18 cellular contexts compared by ENCODE assay signal in genomic region chr22:19473578-19473977, GRCh38. TPM values are rescaled to one million over a fixed set of nuclear protein-coding genes. Genes with fewer than 3 reads are reported as not detected.
A peak's percentile ranks its signal among the peaks of the same experiment; 100 is the strongest.
DNase-seq lines count a peak whose midpoint lies in the region; ATAC-seq, FAIRE-seq and TF ChIP-seq lines count a peak whose summit lies in the region.
"Had no signal": no experiment of that assay in that cellular context is flagged by ENCODE, and none has a peak within 500 bp of the region (broad histone marks: within the 10 kb centered on the region; RNA-seq: fewer than 3 reads in every experiment).

No MANE protein-coding gene starts in this region.

- TF ChIP-seq CTCF in GM12864 (IDR thresholded peaks at IDR 0.05; ENCODE audit: low read depth, low read length, missing control alignments) (peak; percentile 9), Loucy (conservative IDR thresholded peaks at IDR 0.05; ENCODE audit: low read length) (peak; percentile 19; the same call in 1 of the 2 replicates), brain microvascular endothelial cell (IDR thresholded peaks at IDR 0.05; ENCODE audit: low read depth, low read length, missing control alignments) (peak; percentile 22), HepG2 (CRISPR knock-in tag; IDR thresholded peaks at IDR 0.05) (peak; percentile 38)

- H3K4me1 ChIP-seq in Loucy (ENCODE audit: insufficient read depth, low read length, poor library complexity, severe bottlenecking): peaks cover 19% of the 10 kb centered on the region
- peaks cover 17% of the 10 kb centered on the region for H3K4me1 ChIP-seq in HepG2 (ENCODE audit: insufficient read depth, low read length)

- H3K27ac ChIP-seq in brain microvascular endothelial cell (no peak overlapping the region), HepG2 (ENCODE audit: extremely low read length, insufficient read depth, low read length) (no peak overlapping the region)
- H3K27ac ChIP-seq: C4-2B, spleen had no signal

- POLR2A ChIA-PET in HepG2 (lab: Yijun Ruan, JAX): no interaction called here

- H3K79me2 ChIP-seq in Loucy (ENCODE audit: insufficient read depth, low read length) (peaks cover 39% of the 10 kb centered on the region), HepG2 (ENCODE audit: insufficient read depth, low read length) (peaks cover 40% of the 10 kb centered on the region)

- no peak overlapping the region for H3K9ac ChIP-seq in Loucy (ENCODE audit: low read depth, low read length, poor library complexity, severe bottlenecking)
- no peak overlapping the region for H3K9ac ChIP-seq in HepG2 (ENCODE audit: insufficient read depth, low read depth, low read length)

- no peaks in the 10 kb centered on the region for H3F3A ChIP-seq in Loucy (ENCODE audit: low read depth)

- no CpG with 5 or more reads among the region's 3 CpGs for WGBS in HepG2 (ENCODE audit: low lambda C conversion rate)

- no peak for FAIRE-seq in HepG2 (lab: Jason Lieb, UNC)
- FAIRE-seq: GM12892 had no signal

- H3K4me3 ChIP-seq in GM12864 (ENCODE audit: low read depth, low read length) (no peak overlapping the region), Loucy (ENCODE audit: low read length, poor library complexity, severe bottlenecking) (no peak overlapping the region), brain microvascular endothelial cell (ENCODE audit: low read depth, low read length) (no peak overlapping the region), HepG2 (replicated peaks in 1 of 3; ENCODE audit: insufficient read depth in 1 of 3, low read depth in 2 of 3, low read length in 3 of 3) (no peak overlapping the region)
- H3K4me3 ChIP-seq: HAP-1, spleen had no signal

- H3K27me3 ChIP-seq in Loucy (ENCODE audit: insufficient read depth, low read length, poor library complexity, severe bottlenecking) (no peaks in the 10 kb centered on the region), brain microvascular endothelial cell (replicated peaks) (no peaks in the 10 kb centered on the region), HepG2 (ENCODE audit: control insufficient read depth in 1 of 2, insufficient read depth in 2 of 2, low read length in 2 of 2) (no peaks in the 10 kb centered on the region; a peak in 1 of 5 replicates)
- H3K27me3 ChIP-seq: spleen had no signal

- TF ChIP-seq EP300 in HepG2 (IDR thresholded peaks at IDR 0.05; ENCODE audit: low read depth in 2 of 2, low read length in 2 of 2) (no peak), HepG2 (CRISPR knock-in tag; IDR thresholded peaks at IDR 0.05; ENCODE audit: borderline replicate concordance) (no peak)

- BruUV-seq in HepG2 (replicated peaks; lab: Mats Ljungman, UMichigan): no TSS peak

- intact Hi-C loops in HepG2 (cut with micrococcal nuclease; ENCODE audit: unreplicated experiment): loop anchor here (10.0 kb wide), 2 partner anchors 161 to 169 kb away; no protein-coding TSS in a partner anchor

- DNase-seq in GM12864 (ENCODE audit: low read depth) (no peak), brain microvascular endothelial cell (no peak), HepG2 (ENCODE audit: low spot score) (no peak), mesenteric fat pad (ENCODE audit: low spot score) (no peak)
- no peak for DNase-seq in stimulated activated CD8-positive, alpha-beta memory T cell treated with anti-CD3 and anti-CD28 coated beads, Interleukin-4, amount 100 ng/mL, for 48 hours
- DNase-seq: activated CD4-positive, alpha-beta T cell treated with anti-CD3 and anti-CD28 coated beads for 1 hour; activated naive CD4-positive, alpha-beta T cell treated with anti-CD3 and anti-CD28 coated beads, Interleukin-2, amount 50 U/mL, for 16 hours; central memory CD4-positive, alpha-beta T cell; KG1; NCI-H187; NCI-H526 treated with DMSO at 0.1 percent for 48 hours; spleen had no signal

- ATAC-seq in HepG2 (peak; percentile 71), GM18498 (IDR thresholded peaks at IDR 0.05; ENCODE audit: unreplicated experiment) (no peak), GM19328 (IDR thresholded peaks at IDR 0.05; ENCODE audit: unreplicated experiment) (no peak)

- H3K36me3 ChIP-seq in Loucy (ENCODE audit: insufficient read depth, low read length): peaks cover 49% of the 10 kb centered on the region; the same call in 1 of the 2 replicates
- H3K36me3 ChIP-seq in brain microvascular endothelial cell (replicated peaks): peaks cover 67% of the 10 kb centered on the region
- H3K36me3 ChIP-seq in HepG2 (replicated peaks in 1 of 2; ENCODE audit: control insufficient read depth in 1 of 2, insufficient read depth in 2 of 2, low read length in 2 of 2): peaks cover 20 to 58% of the 10 kb centered on the region in 2 experiments

- H3K9me3 ChIP-seq in Loucy (ENCODE audit: insufficient read depth, low read depth, low read length) (no peaks in the 10 kb centered on the region), HepG2 (ENCODE audit: low read length) (no peaks in the 10 kb centered on the region)
- H3K9me3 ChIP-seq: HAP-1, spleen had no signal

- TF ChIP-seq RAD21 in HepG2 (CRISPR knock-in tag; IDR thresholded peaks at IDR 0.05): no peak

- no peak for TF ChIP-seq POLR2A in HepG2 (IDR thresholded peaks at IDR 0.05; ENCODE audit: insufficient read depth in 1 of 2, low read depth in 2 of 2, low read length in 2 of 2)

- CTCF ChIA-PET in HepG2 (lab: Yijun Ruan, JAX; ENCODE audit: low intra/inter-chr PET ratio, low total read pairs): interaction anchor here (1.1 kb wide), 1 partner anchor 156 kb away, joined by 3 read pairs; no protein-coding TSS in a partner anchor

- H3K4me2 ChIP-seq in Loucy (ENCODE audit: low read depth, low read length, poor library complexity, severe bottlenecking) (no peak overlapping the region), HepG2 (ENCODE audit: low read depth, low read length) (no peak overlapping the region)

- no peaks in the 10 kb centered on the region for H3K9me2 ChIP-seq in Loucy (replicated peaks; ENCODE audit: low read depth, low read length)

- H2AFZ ChIP-seq in Loucy (ENCODE audit: low read length): no peak overlapping the region
- H2AFZ ChIP-seq in HepG2 (ENCODE audit: low read length): no peak overlapping the region

- in situ Hi-C loops in brain microvascular endothelial cell (cut with HindIII; ENCODE audit: low pct_ligation_motif_present, low sequenced_read_pairs): no loop called here
- in situ Hi-C loops in HepG2 (cut with HindIII; ENCODE audit: extremely low pct_ligation_motif_present, low pct_unique_long_range_greater_than_20kb): loop anchor here (10.0 kb wide), 1 partner anchor 179 kb away; the partner anchor contains the start of gene CLTCL1

- H4K20me1 ChIP-seq in Loucy (ENCODE audit: insufficient read depth, low read length, poor library complexity, severe bottlenecking): peaks cover 16% of the 10 kb centered on the region
- peaks cover 13% of the 10 kb centered on the region; the same call in 1 of the 2 replicates for H4K20me1 ChIP-seq in HepG2 (ENCODE audit: insufficient read depth, low read length)

RNA-seq across cellular contexts. Expression of gene UFD1, which starts 5.4 kb away (rescaled TPM):
- total RNA-seq in HepG2 (2016; rRNA removed; fragmentation: Illumina TruSeq; extraction: Trizol) (51.1 and 58.2 TPM in 2 replicates), mesenteric fat pad (55.4 TPM)
- total RNA-seq in HepG2 (2016; cell fraction: cytosol; rRNA removed; fragmentation: Illumina TruSeq; extraction: Trizol; ENCODE audit: low read depth): 23.2 and 32.3 TPM in 2 replicates
- 55.2 and 58.4 TPM in 2 replicates for total RNA-seq in HepG2 (2016; cell fraction: insoluble cytoplasmic fraction; rRNA removed; fragmentation: Illumina TruSeq; extraction: Trizol)
- total RNA-seq in HepG2 (2016; cell fraction: membrane; rRNA removed; fragmentation: Illumina TruSeq; extraction: Trizol): 29.0 and 30.3 TPM in 2 replicates
- 29.6 and 37.6 TPM in 2 replicates for total RNA-seq in HepG2 (2016; cell fraction: nucleus; rRNA removed; fragmentation: Illumina TruSeq; extraction: Trizol)
- 45.0 and 47.9 TPM in 2 replicates for polyA plus RNA-seq in HepG2 (2011; rRNA removed)
- 41.5 and 49.4 TPM in 2 replicates for polyA plus RNA-seq in HepG2 (2011; cell fraction: cytosol; rRNA removed)
- 42.9 and 51.2 TPM in 2 replicates for polyA plus RNA-seq in HepG2 (2011; cell fraction: nucleus; rRNA removed)
- 29.1 and 43.9 TPM in 2 replicates for polyA plus RNA-seq in HepG2 (2012)
- polyA plus RNA-seq in HepG2 (2016; cell fraction: cytosol; fragmentation: Illumina TruSeq; extraction: Trizol; ENCODE audit: low read depth): 54.2 and 76.9 TPM in 2 replicates
- 87.5 and 96.2 TPM in 2 replicates for polyA plus RNA-seq in HepG2 (2016; cell fraction: insoluble cytoplasmic fraction; fragmentation: Illumina TruSeq; extraction: Trizol; ENCODE audit: low read depth)
- 46.8 and 50.4 TPM in 2 replicates for polyA plus RNA-seq in HepG2 (2016; cell fraction: membrane; fragmentation: Illumina TruSeq; extraction: Trizol; ENCODE audit: low read depth)
- polyA plus RNA-seq in HepG2 (2016; cell fraction: nucleus; fragmentation: Illumina TruSeq; extraction: Trizol; ENCODE audit: insufficient read depth, low read depth): 73.9 and 75.5 TPM in 2 replicates
- 41.3 and 201 TPM in 2 replicates for polyA minus RNA-seq in HepG2 (2011; rRNA and poly(A)+ RNA removed; ENCODE audit: low replicate concordance)
- polyA minus RNA-seq in HepG2 (2011; cell fraction: cytosol; rRNA and poly(A)+ RNA removed): 13.8 and 14.2 TPM in 2 replicates
- 32.1 and 32.2 TPM in 2 replicates for polyA minus RNA-seq in HepG2 (2011; cell fraction: nucleus; rRNA and poly(A)+ RNA removed)

RNA-seq across cellular contexts. Expression of gene CDC45, which starts 6.1 kb away (rescaled TPM):
- total RNA-seq in HepG2 (2016; rRNA removed; fragmentation: Illumina TruSeq; extraction: Trizol) (34.8 and 36.3 TPM in 2 replicates), mesenteric fat pad (not detected)
- 5.0 and 6.1 TPM in 2 replicates for total RNA-seq in HepG2 (2016; cell fraction: cytosol; rRNA removed; fragmentation: Illumina TruSeq; extraction: Trizol; ENCODE audit: low read depth)
- 31.8 and 36.3 TPM in 2 replicates for total RNA-seq in HepG2 (2016; cell fraction: insoluble cytoplasmic fraction; rRNA removed; fragmentation: Illumina TruSeq; extraction: Trizol)
- 8.7 and 9.6 TPM in 2 replicates for total RNA-seq in HepG2 (2016; cell fraction: membrane; rRNA removed; fragmentation: Illumina TruSeq; extraction: Trizol)
- 33.9 and 34.5 TPM in 2 replicates for total RNA-seq in HepG2 (2016; cell fraction: nucleus; rRNA removed; fragmentation: Illumina TruSeq; extraction: Trizol)
- polyA plus RNA-seq in HepG2 (2011; rRNA removed): 11.0 and 14.4 TPM in 2 replicates
- 9.7 and 11.5 TPM in 2 replicates for polyA plus RNA-seq in HepG2 (2011; cell fraction: cytosol; rRNA removed)
- polyA plus RNA-seq in HepG2 (2011; cell fraction: nucleus; rRNA removed): 21.8 and 33.5 TPM in 2 replicates
- 4.7 and 9.8 TPM in 2 replicates for polyA plus RNA-seq in HepG2 (2012)
- 4.3 and 4.5 TPM in 2 replicates for polyA plus RNA-seq in HepG2 (2016; cell fraction: cytosol; fragmentation: Illumina TruSeq; extraction: Trizol; ENCODE audit: low read depth)
- 29.4 and 30.1 TPM in 2 replicates for polyA plus RNA-seq in HepG2 (2016; cell fraction: insoluble cytoplasmic fraction; fragmentation: Illumina TruSeq; extraction: Trizol; ENCODE audit: low read depth)
- polyA plus RNA-seq in HepG2 (2016; cell fraction: membrane; fragmentation: Illumina TruSeq; extraction: Trizol; ENCODE audit: low read depth): 6.4 and 6.7 TPM in 2 replicates
- polyA plus RNA-seq in HepG2 (2016; cell fraction: nucleus; fragmentation: Illumina TruSeq; extraction: Trizol; ENCODE audit: insufficient read depth, low read depth): 69.2 and 76.1 TPM in 2 replicates
- polyA minus RNA-seq in HepG2 (2011; rRNA and poly(A)+ RNA removed; ENCODE audit: low replicate concordance): 15.8 and 70.6 TPM in 2 replicates
- 4.4 and 6.0 TPM in 2 replicates for polyA minus RNA-seq in HepG2 (2011; cell fraction: cytosol; rRNA and poly(A)+ RNA removed)
- 15.7 and 19.4 TPM in 2 replicates for polyA minus RNA-seq in HepG2 (2011; cell fraction: nucleus; rRNA and poly(A)+ RNA removed)

RNA-seq across cellular contexts. Expression of gene C22orf39, which starts 26.1 kb away (rescaled TPM):
- total RNA-seq in HepG2 (2016; rRNA removed; fragmentation: Illumina TruSeq; extraction: Trizol) (26.4 and 31.5 TPM in 2 replicates), mesenteric fat pad (26.3 TPM)
- total RNA-seq in HepG2 (2016; cell fraction: cytosol; rRNA removed; fragmentation: Illumina TruSeq; extraction: Trizol; ENCODE audit: low read depth): 19.2 and 24.5 TPM in 2 replicates
- 27.8 and 30.9 TPM in 2 replicates for total RNA-seq in HepG2 (2016; cell fraction: insoluble cytoplasmic fraction; rRNA removed; fragmentation: Illumina TruSeq; extraction: Trizol)
- 35.7 and 36.0 TPM in 2 replicates for total RNA-seq in HepG2 (2016; cell fraction: membrane; rRNA removed; fragmentation: Illumina TruSeq; extraction: Trizol)
- total RNA-seq in HepG2 (2016; cell fraction: nucleus; rRNA removed; fragmentation: Illumina TruSeq; extraction: Trizol): 13.4 and 13.8 TPM in 2 replicates
- polyA plus RNA-seq in HepG2 (2011; rRNA removed): 23.4 and 27.8 TPM in 2 replicates
- 27.6 and 28.2 TPM in 2 replicates for polyA plus RNA-seq in HepG2 (2011; cell fraction: cytosol; rRNA removed)
- 12.1 and 16.9 TPM in 2 replicates for polyA plus RNA-seq in HepG2 (2011; cell fraction: nucleus; rRNA removed)
- polyA plus RNA-seq in HepG2 (2012): 23.3 and 26.0 TPM in 2 replicates
- polyA plus RNA-seq in HepG2 (2016; cell fraction: cytosol; fragmentation: Illumina TruSeq; extraction: Trizol; ENCODE audit: low read depth): 21.4 and 27.7 TPM in 2 replicates
- polyA plus RNA-seq in HepG2 (2016; cell fraction: insoluble cytoplasmic fraction; fragmentation: Illumina TruSeq; extraction: Trizol; ENCODE audit: low read depth): 35.6 and 37.2 TPM in 2 replicates
- 32.9 and 37.0 TPM in 2 replicates for polyA plus RNA-seq in HepG2 (2016; cell fraction: membrane; fragmentation: Illumina TruSeq; extraction: Trizol; ENCODE audit: low read depth)
- polyA plus RNA-seq in HepG2 (2016; cell fraction: nucleus; fragmentation: Illumina TruSeq; extraction: Trizol; ENCODE audit: insufficient read depth, low read depth): 23.0 and 28.6 TPM in 2 replicates
- polyA minus RNA-seq in HepG2 (2011; rRNA and poly(A)+ RNA removed; ENCODE audit: low replicate concordance): 31.0 and 68.1 TPM in 2 replicates
- polyA minus RNA-seq in HepG2 (2011; cell fraction: cytosol; rRNA and poly(A)+ RNA removed): 13.9 and 22.2 TPM in 2 replicates
- polyA minus RNA-seq in HepG2 (2011; cell fraction: nucleus; rRNA and poly(A)+ RNA removed): 15.3 and 16.1 TPM in 2 replicates

RNA-seq across cellular contexts. Expression of gene MRPL40, which starts 41.2 kb away (rescaled TPM):
- 79.7 and 107 TPM in 2 replicates for total RNA-seq in HepG2 (2016; rRNA removed; fragmentation: Illumina TruSeq; extraction: Trizol)
- total RNA-seq in HepG2 (2016; cell fraction: cytosol; rRNA removed; fragmentation: Illumina TruSeq; extraction: Trizol; ENCODE audit: low read depth): 29.3 and 31.9 TPM in 2 replicates
- 80.6 and 113 TPM in 2 replicates for total RNA-seq in HepG2 (2016; cell fraction: insoluble cytoplasmic fraction; rRNA removed; fragmentation: Illumina TruSeq; extraction: Trizol)
- 28.9 and 33.0 TPM in 2 replicates for total RNA-seq in HepG2 (2016; cell fraction: membrane; rRNA removed; fragmentation: Illumina TruSeq; extraction: Trizol)
- 29.8 and 31.8 TPM in 2 replicates for total RNA-seq in HepG2 (2016; cell fraction: nucleus; rRNA removed; fragmentation: Illumina TruSeq; extraction: Trizol)
- polyA plus RNA-seq in HepG2 (2011; rRNA removed): 38.2 and 42.7 TPM in 2 replicates
- polyA plus RNA-seq in HepG2 (2011; cell fraction: cytosol; rRNA removed): 25.2 and 25.5 TPM in 2 replicates
- polyA plus RNA-seq in HepG2 (2011; cell fraction: nucleus; rRNA removed): 9.5 and 11.2 TPM in 2 replicates
- 32.8 and 36.4 TPM in 2 replicates for polyA plus RNA-seq in HepG2 (2012)
- polyA plus RNA-seq in HepG2 (2016; cell fraction: cytosol; fragmentation: Illumina TruSeq; extraction: Trizol; ENCODE audit: low read depth): 29.8 and 33.0 TPM in 2 replicates
- polyA plus RNA-seq in HepG2 (2016; cell fraction: insoluble cytoplasmic fraction; fragmentation: Illumina TruSeq; extraction: Trizol; ENCODE audit: low read depth): 106 and 109 TPM in 2 replicates
- polyA plus RNA-seq in HepG2 (2016; cell fraction: membrane; fragmentation: Illumina TruSeq; extraction: Trizol; ENCODE audit: low read depth): 24.7 and 29.2 TPM in 2 replicates
- 48.5 and 49.1 TPM in 2 replicates for polyA plus RNA-seq in HepG2 (2016; cell fraction: nucleus; fragmentation: Illumina TruSeq; extraction: Trizol; ENCODE audit: insufficient read depth, low read depth)
- 7.4 and 19.3 TPM in 2 replicates for polyA minus RNA-seq in HepG2 (2011; rRNA and poly(A)+ RNA removed; ENCODE audit: low replicate concordance)
- 4.8 and 7.9 TPM in 2 replicates for polyA minus RNA-seq in HepG2 (2011; cell fraction: cytosol; rRNA and poly(A)+ RNA removed)
- polyA minus RNA-seq in HepG2 (2011; cell fraction: nucleus; rRNA and poly(A)+ RNA removed): 5.7 and 7.7 TPM in 2 replicates
- 25.8 TPM for total RNA-seq in mesenteric fat pad

RNA-seq across cellular contexts. Expression of gene HIRA, which starts 42.0 kb away (rescaled TPM):
- total RNA-seq in HepG2 (2016; rRNA removed; fragmentation: Illumina TruSeq; extraction: Trizol) (29.2 and 36.7 TPM in 2 replicates), mesenteric fat pad (29.2 TPM)
- total RNA-seq in HepG2 (2016; cell fraction: cytosol; rRNA removed; fragmentation: Illumina TruSeq; extraction: Trizol; ENCODE audit: low read depth): 7.9 and 8.8 TPM in 2 replicates
- total RNA-seq in HepG2 (2016; cell fraction: insoluble cytoplasmic fraction; rRNA removed; fragmentation: Illumina TruSeq; extraction: Trizol): 29.9 and 34.4 TPM in 2 replicates
- 34.9 and 37.0 TPM in 2 replicates for total RNA-seq in HepG2 (2016; cell fraction: membrane; rRNA removed; fragmentation: Illumina TruSeq; extraction: Trizol)
- total RNA-seq in HepG2 (2016; cell fraction: nucleus; rRNA removed; fragmentation: Illumina TruSeq; extraction: Trizol): 23.0 and 28.4 TPM in 2 replicates
- polyA plus RNA-seq in HepG2 (2011; rRNA removed): 21.5 and 29.9 TPM in 2 replicates
- 22.7 and 25.6 TPM in 2 replicates for polyA plus RNA-seq in HepG2 (2011; cell fraction: cytosol; rRNA removed)
- polyA plus RNA-seq in HepG2 (2011; cell fraction: nucleus; rRNA removed): 30.9 and 31.6 TPM in 2 replicates
- 24.0 and 24.5 TPM in 2 replicates for polyA plus RNA-seq in HepG2 (2012)
- 7.9 and 9.2 TPM in 2 replicates for polyA plus RNA-seq in HepG2 (2016; cell fraction: cytosol; fragmentation: Illumina TruSeq; extraction: Trizol; ENCODE audit: low read depth)
- polyA plus RNA-seq in HepG2 (2016; cell fraction: insoluble cytoplasmic fraction; fragmentation: Illumina TruSeq; extraction: Trizol; ENCODE audit: low read depth): 41.6 and 52.8 TPM in 2 replicates
- 29.8 and 32.4 TPM in 2 replicates for polyA plus RNA-seq in HepG2 (2016; cell fraction: membrane; fragmentation: Illumina TruSeq; extraction: Trizol; ENCODE audit: low read depth)
- 44.6 and 49.3 TPM in 2 replicates for polyA plus RNA-seq in HepG2 (2016; cell fraction: nucleus; fragmentation: Illumina TruSeq; extraction: Trizol; ENCODE audit: insufficient read depth, low read depth)
- polyA minus RNA-seq in HepG2 (2011; rRNA and poly(A)+ RNA removed; ENCODE audit: low replicate concordance): 34.3 and 50.7 TPM in 2 replicates
- 15.3 and 17.9 TPM in 2 replicates for polyA minus RNA-seq in HepG2 (2011; cell fraction: cytosol; rRNA and poly(A)+ RNA removed)
- 14.4 and 14.7 TPM in 2 replicates for polyA minus RNA-seq in HepG2 (2011; cell fraction: nucleus; rRNA and poly(A)+ RNA removed)
